In genomic region chr11:24267015-24267414, GRCh38 we compare ENCODE assay signal across 22 cellular contexts.
"Had no signal": no experiment of that assay in that cellular context is flagged by ENCODE, and none has a peak within 500 bp of the region (broad histone marks: within the 10 kb centered on the region; RNA-seq: fewer than 3 reads in every experiment).

No MANE protein-coding gene starts in this region.

- H3K4me1 ChIP-seq: esophagus squamous epithelium, psoas muscle, right lobe of liver, stomach, upper lobe of left lung had no signal

- H3K9me3 ChIP-seq: esophagus squamous epithelium, psoas muscle, right lobe of liver, stomach, upper lobe of left lung had no signal

- H3K27ac Mint-ChIP-seq: activated naive CD4-positive, alpha-beta T cell treated with anti-CD3 and anti-CD28 coated beads, Interleukin-2, amount 10 ng/mL, durations not matched to agents 7 days and 5 days; activated naive CD8-positive, alpha-beta T cell treated with anti-CD3 and anti-CD28 coated beads, Interleukin-2, amount 50 U/mL, for 24 hours; effector memory CD8-positive, alpha-beta T cell; stimulated activated effector memory CD8-positive, alpha-beta T cell treated with anti-CD3 and anti-CD28 coated beads, Interleukin-12 subunit alpha, Interleukin-12 subunit beta, amount 100 ng/mL, for 72 hours had no signal

- H3K27me3 ChIP-seq: esophagus squamous epithelium, right lobe of liver, stomach, upper lobe of left lung had no signal

- DNase-seq: activated CD4-positive, alpha-beta T cell treated with anti-CD3 and anti-CD28 coated beads, Interleukin-2, amount 50 U/mL, for 1 hour; activated CD8-positive, alpha-beta memory T cell treated with anti-CD3 and anti-CD28 coated beads, Interleukin-2, amount 50 U/mL, for 4 hours; activated effector memory CD4-positive, alpha-beta T cell treated with Interleukin-2 at 50 U/mL for 16 hours; activated naive CD4-positive, alpha-beta T cell treated with anti-CD3 and anti-CD28 coated beads, Interleukin-2, amount 10 ng/mL, durations not matched to agents 7 days and 5 days; activated naive CD8-positive, alpha-beta T cell treated with anti-CD3 and anti-CD28 coated beads, Interleukin-2, amount 50 U/mL, for 24 hours; activated T-cell treated with anti-CD3 and anti-CD28 coated beads, Interleukin-2, amount 50 U/mL, for 4 hours; anterior cingulate cortex; caudate nucleus; effector memory CD8-positive, alpha-beta T cell; esophagus squamous epithelium; kidney glomerular epithelial cell; left ventricle myocardium superior; psoas muscle; right lobe of liver; stimulated activated CD4-positive, alpha-beta T cell treated with anti-CD3 and anti-CD28 coated beads, Interleukin-4, amount 100 ng/mL, for 24 hours; stomach; T-helper 9 cell; upper lobe of left lung had no signal

- H3K36me3 ChIP-seq: esophagus squamous epithelium, right lobe of liver, stomach, upper lobe of left lung had no signal

- H3K4me2 ChIP-seq: smooth muscle cell had no signal

- H3K27me3 Mint-ChIP-seq: activated naive CD4-positive, alpha-beta T cell treated with anti-CD3 and anti-CD28 coated beads, Interleukin-2, amount 10 ng/mL, durations not matched to agents 7 days and 5 days; activated naive CD8-positive, alpha-beta T cell treated with anti-CD3 and anti-CD28 coated beads, Interleukin-2, amount 50 U/mL, for 24 hours; brain; effector memory CD8-positive, alpha-beta T cell had no signal

- H3K36me3 Mint-ChIP-seq: activated naive CD4-positive, alpha-beta T cell treated with anti-CD3 and anti-CD28 coated beads, Interleukin-2, amount 10 ng/mL, durations not matched to agents 7 days and 5 days; brain; stimulated activated effector memory CD8-positive, alpha-beta T cell treated with anti-CD3 and anti-CD28 coated beads, Interleukin-12 subunit alpha, Interleukin-12 subunit beta, amount 100 ng/mL, for 72 hours had no signal

- H3K27ac ChIP-seq: esophagus squamous epithelium, psoas muscle, right lobe of liver, stomach, upper lobe of left lung had no signal

- H3K4me3 Mint-ChIP-seq: activated naive CD4-positive, alpha-beta T cell treated with anti-CD3 and anti-CD28 coated beads, Interleukin-2, amount 10 ng/mL, durations not matched to agents 7 days and 5 days; activated naive CD8-positive, alpha-beta T cell treated with anti-CD3 and anti-CD28 coated beads, Interleukin-2, amount 50 U/mL, for 24 hours; activated T-cell treated with anti-CD3 and anti-CD28 coated beads, Interleukin-2, amount 50 U/mL, for 4 hours; effector memory CD8-positive, alpha-beta T cell; neural crest cell; stimulated activated effector memory CD8-positive, alpha-beta T cell treated with anti-CD3 and anti-CD28 coated beads, Interleukin-12 subunit alpha, Interleukin-12 subunit beta, amount 100 ng/mL, for 72 hours had no signal

- ATAC-seq: activated naive CD8-positive, alpha-beta T cell treated with anti-CD3 and anti-CD28 coated beads, Interleukin-2, amount 50 U/mL, for 24 hours; activated T-cell treated with anti-CD3 and anti-CD28 coated beads, Interleukin-2, amount 50 U/mL, for 4 hours; effector memory CD8-positive, alpha-beta T cell; left ventricle myocardium superior; psoas muscle; right lobe of liver; stimulated activated effector memory CD8-positive, alpha-beta T cell treated with anti-CD3 and anti-CD28 coated beads, Interleukin-12 subunit alpha, Interleukin-12 subunit beta, amount 100 ng/mL, for 72 hours had no signal

- H3K4me3 ChIP-seq: esophagus squamous epithelium, psoas muscle, right lobe of liver, smooth muscle cell, stomach, upper lobe of left lung had no signal

- H3K4me1 Mint-ChIP-seq: activated naive CD4-positive, alpha-beta T cell treated with anti-CD3 and anti-CD28 coated beads, Interleukin-2, amount 10 ng/mL, durations not matched to agents 7 days and 5 days; activated naive CD8-positive, alpha-beta T cell treated with anti-CD3 and anti-CD28 coated beads, Interleukin-2, amount 50 U/mL, for 24 hours; stimulated activated effector memory CD8-positive, alpha-beta T cell treated with anti-CD3 and anti-CD28 coated beads, Interleukin-12 subunit alpha, Interleukin-12 subunit beta, amount 100 ng/mL, for 72 hours had no signal
